In the genomic region with DNA sequence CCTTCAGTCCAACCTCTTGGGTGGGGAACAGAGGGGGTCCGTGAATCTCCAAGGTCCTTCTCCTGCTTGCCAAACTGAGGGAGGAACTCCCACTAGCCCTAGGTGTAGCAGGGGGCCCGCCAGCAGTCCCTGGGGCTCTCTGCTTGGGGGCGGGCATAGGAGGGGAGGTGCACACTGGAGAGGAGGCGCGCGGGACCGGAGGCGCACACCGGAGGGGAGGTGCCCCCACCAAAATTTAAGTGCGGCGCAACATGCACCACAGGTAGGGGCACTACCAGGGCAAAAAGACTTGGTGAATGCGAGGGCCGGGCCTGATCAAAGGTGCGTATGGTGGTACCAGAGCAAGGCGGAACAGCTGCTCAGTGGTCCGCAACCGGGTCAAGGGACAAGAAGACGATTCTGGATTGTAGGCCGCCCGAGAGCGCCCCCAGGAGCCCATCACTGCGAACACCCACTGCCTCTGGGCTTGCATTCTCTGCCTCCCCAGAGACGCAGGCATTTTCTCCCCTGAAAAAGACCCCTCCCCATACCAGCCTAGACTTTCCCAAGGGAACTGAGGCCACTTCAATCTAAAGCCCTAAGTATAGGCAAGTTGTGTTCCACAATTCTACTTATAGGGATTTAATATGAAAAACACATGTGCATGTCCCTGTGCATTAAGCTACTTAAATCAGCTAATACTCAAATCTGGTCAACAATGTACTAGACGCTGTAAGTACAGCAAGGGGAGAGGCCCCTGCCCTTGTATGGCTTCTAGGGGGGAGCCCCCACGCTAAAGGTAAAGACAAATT, we compare ENCODE assay signal across 10 cellular contexts. TPM values are rescaled to one million over a fixed set of nuclear protein-coding genes. Genes with fewer than 3 reads are reported as not detected.
A peak's percentile ranks its signal among the peaks of the same experiment; 100 is the strongest.
DNase-seq lines count a peak whose midpoint lies in the region; ATAC-seq and TF ChIP-seq lines count a peak whose summit lies in the region.
"Had no signal": no experiment of that assay in that cellular context is flagged by ENCODE, and none has a peak within 500 bp of the region (broad histone marks: within the 10 kb centered on the region; RNA-seq: fewer than 3 reads in every experiment).

No MANE protein-coding gene starts in this region.

- no peak overlapping the region for H3K27ac ChIP-seq in CD8-positive, alpha-beta memory T cell (ENCODE audit: low read depth, low read length)
- no peak overlapping the region for H3K27ac ChIP-seq in HUES6 (ENCODE audit: low read depth, low read length)
- H3K27ac ChIP-seq in duodenal mucosa (ENCODE audit: low read depth, low read length), result no peak overlapping the region
- H3K27ac ChIP-seq in naive thymus-derived CD4-positive, alpha-beta T cell (ENCODE audit: low read depth, low read length), result no peak overlapping the region
- no peak overlapping the region for H3K27ac ChIP-seq in body of pancreas

- no peak for TF ChIP-seq CTCF in body of pancreas (IDR thresholded peaks at IDR 0.05)

- H3K27me3 ChIP-seq in CD8-positive, alpha-beta memory T cell (ENCODE audit: insufficient read depth, low read length, poor library complexity, severe bottlenecking), result peaks cover 22% of the 10 kb centered on the region
- H3K27me3 ChIP-seq in HUES6 (ENCODE audit: control insufficient read depth, insufficient read depth, low read length), result peaks cover 38% of the 10 kb centered on the region
- H3K27me3 ChIP-seq in duodenal mucosa (ENCODE audit: control insufficient read depth in 1 of 2, insufficient read depth in 2 of 2, low read length in 2 of 2), result no peaks in the 10 kb centered on the region
- H3K27me3 ChIP-seq in naive thymus-derived CD4-positive, alpha-beta T cell (ENCODE audit: control insufficient read depth in 2 of 2, insufficient read depth in 2 of 2, low read length in 2 of 2), result no peaks in the 10 kb centered on the region
- H3K27me3 ChIP-seq in HAP-1 (ENCODE audit: low read depth), result no peaks in the 10 kb centered on the region; the same call in 1 of the 2 replicates
- H3K27me3 ChIP-seq in body of pancreas, result no peaks in the 10 kb centered on the region
- H3K27me3 ChIP-seq: thyroid gland had no signal

- no peaks in the 10 kb centered on the region for H3K36me3 Mint-ChIP-seq in CD8-positive, alpha-beta memory T cell
- H3K36me3 Mint-ChIP-seq in naive thymus-derived CD4-positive, alpha-beta T cell, result no peaks in the 10 kb centered on the region

- H3K4me3 Mint-ChIP-seq in CD8-positive, alpha-beta memory T cell, result peak overlapping the region in 6 of 7 donors; percentile 75 to 93 (median 82)
- peak overlapping the region in 5 of 10 donors; percentile 10 to 82 (median 70) for H3K4me3 Mint-ChIP-seq in naive thymus-derived CD4-positive, alpha-beta T cell

- no peaks in the 10 kb centered on the region for H3K9me3 ChIP-seq in CD8-positive, alpha-beta memory T cell (ENCODE audit: low read length)
- H3K9me3 ChIP-seq in HUES6 (ENCODE audit: control insufficient read depth, insufficient read depth, low read depth, low read length) (no peaks in the 10 kb centered on the region), duodenal mucosa (ENCODE audit: control insufficient read depth in 1 of 2, low read length in 2 of 2) (no peaks in the 10 kb centered on the region), HAP-1 (no peaks in the 10 kb centered on the region), body of pancreas (no peaks in the 10 kb centered on the region)
- H3K9me3 ChIP-seq in naive thymus-derived CD4-positive, alpha-beta T cell (ENCODE audit: control insufficient read depth in 2 of 3, low read length in 3 of 3), result no peaks in the 10 kb centered on the region
- H3K9me3 ChIP-seq: thyroid gland had no signal

- WGBS in body of pancreas, 2 donors, result 50 to 56% methylated on average over 23 to 25 of the region's 25 CpGs

- H3K27ac Mint-ChIP-seq in CD8-positive, alpha-beta memory T cell, result peak overlapping the region in 4 of 8 donors; percentile 3 to 87 (median 44)
- H3K27ac Mint-ChIP-seq in naive thymus-derived CD4-positive, alpha-beta T cell, result no peak overlapping the region

- no peak for TF ChIP-seq POLR2A in body of pancreas (IDR thresholded peaks at IDR 0.05)

- no peak for DNase-seq in CD8-positive, alpha-beta memory T cell
- no peak for DNase-seq in naive thymus-derived CD4-positive, alpha-beta T cell
- no peak for DNase-seq in HAP-1 (ENCODE audit: low spot score in 2 of 2)
- no peak for DNase-seq in body of pancreas
- DNase-seq: NCI-H748 treated with DMSO at 0.1 percent for 48 hours, thyroid gland had no signal

- peak overlapping the region; percentile 27 for H3K4me3 ChIP-seq in CD8-positive, alpha-beta memory T cell (ENCODE audit: low read length)
- H3K4me3 ChIP-seq in HUES6 (ENCODE audit: low read depth, low read length) (peak overlapping the region; percentile 82), duodenal mucosa (ENCODE audit: low read depth in 1 of 2, low read length in 2 of 2) (peak overlapping the region; percentile 62 to 69), HAP-1 (no peak overlapping the region), body of pancreas (no peak overlapping the region)
- peak overlapping the region; percentile 23 for H3K4me3 ChIP-seq in naive thymus-derived CD4-positive, alpha-beta T cell (ENCODE audit: low read length)

- peaks cover 25 to 44% of the 10 kb centered on the region in 2 donors for H3K27me3 Mint-ChIP-seq in CD8-positive, alpha-beta memory T cell
- peaks cover 38 to 55% (median 43%) of the 10 kb centered on the region in 5 donors for H3K27me3 Mint-ChIP-seq in naive thymus-derived CD4-positive, alpha-beta T cell

- peak overlapping the region; percentile 32 for H3K9ac ChIP-seq in HUES6 (ENCODE audit: low read length)
- peak overlapping the region in 1 of 2 donors; percentile 48 for H3K9ac ChIP-seq in duodenal mucosa (ENCODE audit: low read depth in 1 of 2, low read length in 2 of 2)

- H3K4me1 ChIP-seq in CD8-positive, alpha-beta memory T cell (ENCODE audit: insufficient read depth, low read length), result no peaks in the 10 kb centered on the region
- H3K4me1 ChIP-seq in HUES6 (ENCODE audit: control insufficient read depth, insufficient read depth, low read length) (0 out of 2 replicates have a peak, but pooled peaks cover 5% of the 10 kb centered on the region), duodenal mucosa (ENCODE audit: control insufficient read depth in 1 of 2, insufficient read depth in 2 of 2, low read length in 2 of 2) (peaks cover 6 to 14% of the 10 kb centered on the region in 2 donors), HAP-1 (no peaks in the 10 kb centered on the region), body of pancreas (peaks cover 16% of the 10 kb centered on the region)
- H3K4me1 ChIP-seq in naive thymus-derived CD4-positive, alpha-beta T cell (ENCODE audit: control insufficient read depth in 2 of 2, insufficient read depth in 2 of 2, low read length in 2 of 2), result peaks cover 0 to 4% of the 10 kb centered on the region in 2 donors
- H3K4me1 ChIP-seq: thyroid gland had no signal

- no peak for ATAC-seq in naive thymus-derived CD4-positive, alpha-beta T cell
- no peak for ATAC-seq in HG03439 (IDR thresholded peaks at IDR 0.05; ENCODE audit: unreplicated experiment)
- ATAC-seq in HG03378 (IDR thresholded peaks at IDR 0.05; ENCODE audit: unreplicated experiment), result no peak
- no peak for ATAC-seq in body of pancreas

- H3K9me3 Mint-ChIP-seq in CD8-positive, alpha-beta memory T cell, result no peaks in the 10 kb centered on the region
- H3K9me3 Mint-ChIP-seq in naive thymus-derived CD4-positive, alpha-beta T cell, result peaks cover 0 to 5% (median 0%) of the 10 kb centered on the region in 11 donors

- intact Hi-C loops in naive thymus-derived CD4-positive, alpha-beta T cell (cut with micrococcal nuclease), result no loop called here
- intact Hi-C loops in body of pancreas (cut with DNase I), result no loop called here

- CTCF ChIA-PET in CD8-positive, alpha-beta memory T cell (lab: Charles Lee), result interaction anchor here (0.8 to 1.4 kb wide), 5 partner anchors 14 to 191 kb away, joined by 3 to 4 read pairs (median 3); no protein-coding TSS in a partner anchor
- CTCF ChIA-PET in naive thymus-derived CD4-positive, alpha-beta T cell (lab: Charles Lee), result no interaction called here

- no peaks in the 10 kb centered on the region for H3K36me3 ChIP-seq in CD8-positive, alpha-beta memory T cell (ENCODE audit: insufficient read depth, low read length)
- no peaks in the 10 kb centered on the region for H3K36me3 ChIP-seq in HUES6 (ENCODE audit: control insufficient read depth, insufficient read depth, low read length)
- H3K36me3 ChIP-seq in duodenal mucosa (ENCODE audit: control insufficient read depth in 1 of 2, insufficient read depth in 2 of 2, low read length in 2 of 2), result no peaks in the 10 kb centered on the region
- no peaks in the 10 kb centered on the region for H3K36me3 ChIP-seq in naive thymus-derived CD4-positive, alpha-beta T cell (ENCODE audit: control insufficient read depth in 2 of 3, insufficient read depth in 3 of 3, low read length in 3 of 3)
- no peaks in the 10 kb centered on the region for H3K36me3 ChIP-seq in HAP-1 (replicated peaks)
- no peaks in the 10 kb centered on the region for H3K36me3 ChIP-seq in body of pancreas (replicated peaks in 1 of 2; ENCODE audit: insufficient read depth in 1 of 2, low read depth in 2 of 2)
- H3K36me3 ChIP-seq: thyroid gland had no signal

- POLR2A ChIA-PET in CD8-positive, alpha-beta memory T cell (lab: Charles Lee), result no interaction called here
- POLR2A ChIA-PET in naive thymus-derived CD4-positive, alpha-beta T cell (lab: Charles Lee), result no interaction called here

- H3K4me1 Mint-ChIP-seq in CD8-positive, alpha-beta memory T cell, result peaks cover 4 to 12% (median 5%) of the 10 kb centered on the region in 3 donors
- peaks cover 0 to 17% (median 0%) of the 10 kb centered on the region in 7 donors for H3K4me1 Mint-ChIP-seq in naive thymus-derived CD4-positive, alpha-beta T cell

- in situ Hi-C loops in HAP-1 (cut with MboI; ENCODE audit: low sequenced_read_pairs), result no loop called here

RNA-seq across cellular contexts. Expression of gene TGFBI, which starts 50.6 kb away (rescaled TPM):
- 1 to 10 TPM; 8.8 to 9.2 TPM for total RNA-seq in CD8-positive, alpha-beta memory T cell
- 4.9 TPM for polyA plus RNA-seq in CD8-positive, alpha-beta memory T cell
- 100 to 1,000 TPM in 1 of 5 experiments, 10 to 100 TPM in 3, not detected in 1; 18.1 to 167 (median 20.5) TPM for total RNA-seq in naive thymus-derived CD4-positive, alpha-beta T cell
- under 1 TPM; 0.07 to 0.32 TPM for polyA plus RNA-seq in naive thymus-derived CD4-positive, alpha-beta T cell
- 10 to 100 TPM in 1 of 2 donors, 1 to 10 TPM in 1; 7.6 to 23.9 TPM for total RNA-seq in body of pancreas

RNA-seq across cellular contexts. Expression of gene SMAD5, which starts 53.3 kb away (rescaled TPM):
- total RNA-seq in CD8-positive, alpha-beta memory T cell, result 10 to 100 TPM; 21.8 to 21.9 TPM
- polyA plus RNA-seq in CD8-positive, alpha-beta memory T cell, result 22.7 TPM
- 10 to 100 TPM in 2 of 5 experiments, 1 to 10 TPM in 3; 1.8 to 17.6 (median 9.0) TPM for total RNA-seq in naive thymus-derived CD4-positive, alpha-beta T cell
- 1 to 10 TPM; 5.0 to 7.2 TPM for polyA plus RNA-seq in naive thymus-derived CD4-positive, alpha-beta T cell
- total RNA-seq in body of pancreas, result 10 to 100 TPM; 24.1 to 35.0 TPM

Comparison
In these comparisons a context has a peak if more than half of its experiments do, and no peak if none do; other contexts are left out.
1. H3K4me3 ChIP-seq: peak in CD8-positive, alpha-beta memory T cell (single experiment), HUES6 (single experiment), duodenal mucosa (2 of 2) and naive thymus-derived CD4-positive, alpha-beta T cell (single experiment); none in HAP-1 (single experiment) and body of pancreas (0 of 2).